Comparison of ENCODE assay signal across 8 cellular contexts in the genomic region with DNA sequence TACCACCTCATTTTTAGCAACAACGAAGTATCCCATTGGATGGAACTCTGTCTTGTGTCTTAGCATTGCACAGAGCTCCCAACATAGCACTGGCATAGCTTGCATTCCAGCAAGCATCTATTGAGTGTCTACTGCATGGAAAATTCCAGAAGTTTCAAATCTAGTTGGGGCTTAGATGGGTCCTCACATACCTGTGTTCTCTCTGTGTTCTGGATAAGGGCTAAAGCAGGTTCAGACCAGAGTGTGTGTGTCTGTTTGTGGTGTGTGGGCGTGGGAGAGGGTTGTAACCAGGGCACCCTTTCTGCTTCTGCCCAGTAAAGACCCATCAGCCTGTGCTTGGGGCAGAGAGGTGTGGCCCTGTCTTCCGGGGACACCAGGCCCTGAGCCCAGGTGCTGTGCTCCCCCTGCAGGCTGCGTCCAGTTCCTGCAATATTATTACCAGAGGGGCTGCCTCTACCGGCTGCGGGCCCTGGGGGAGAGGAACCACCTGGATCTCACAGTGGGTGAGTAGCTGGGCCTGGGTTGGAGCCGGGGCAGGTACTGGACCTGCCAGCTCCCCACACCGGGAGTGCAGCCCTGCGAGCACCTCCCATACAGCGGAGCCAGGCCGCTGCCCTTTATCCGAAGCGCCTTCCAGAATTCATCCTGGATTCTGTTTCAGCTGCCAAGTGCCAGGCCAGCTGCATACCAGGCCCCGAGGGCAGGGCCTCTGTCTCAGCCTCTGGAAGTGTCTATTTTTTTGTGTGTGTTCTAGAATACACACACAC. TPM values are rescaled to one million over a fixed set of nuclear protein-coding genes. Genes with fewer than 3 reads are reported as not detected.
DNase-seq lines count a peak whose midpoint lies in the region; ATAC-seq, FAIRE-seq and TF ChIP-seq lines count a peak whose summit lies in the region.

No MANE protein-coding gene starts in this region.

- intact Hi-C loops in PC-9 (cut with micrococcal nuclease; ENCODE audit: unreplicated experiment) = loop anchor here (1.0 to 5.0 kb wide), 2 partner anchors 61 to 76 kb away; a partner anchor contains a TSS
- intact Hi-C loops in pancreas (cut with DNase I) = loop anchor here in 1 of 3 donors (10.0 kb wide), 1 partner anchor 68 kb away; no protein-coding TSS in a partner anchor
- intact Hi-C loops in vagina (cut with DNase I) = no loop called here

- H3K27ac ChIP-seq in PC-9 (no peak overlapping the region), pancreas (no peak overlapping the region), vagina (peak overlapping the region; percentile 58)

- no peaks in the 10 kb centered on the region for H3K27me3 Mint-ChIP-seq in activated T-helper 17 cell treated with anti-CD3 and anti-CD28 coated beads, Interleukin-2, amount 50 U/mL, for 72 hours

- ATAC-seq in GM21390 (IDR thresholded peaks at IDR 0.05; ENCODE audit: unreplicated experiment) (peak; percentile 75), pancreas (peak; percentile 72 to 93 (median 86))
- peak; percentile 86 for ATAC-seq in activated T-helper 17 cell treated with anti-CD3 and anti-CD28 coated beads, Interleukin-2, amount 50 U/mL, for 72 hours (replicated peaks)

- peaks cover 20% of the 10 kb centered on the region for H3K4me1 ChIP-seq in PC-9 (replicated peaks; ENCODE audit: insufficient read depth)
- H3K4me1 ChIP-seq in pancreas = no peaks in the 10 kb centered on the region
- H3K4me1 ChIP-seq in vagina = peaks cover 7% of the 10 kb centered on the region

- no peak for FAIRE-seq in pancreas (lab: Jason Lieb, UNC)

- no peak overlapping the region for H2AFZ ChIP-seq in PC-9

- H3K4me3 ChIP-seq in PC-9 (no peak overlapping the region), foreskin fibroblast (ENCODE audit: low read depth in 1 of 2, low read length in 2 of 2) (no peak overlapping the region), pancreas (no peak overlapping the region), vagina (no peak overlapping the region)

- peaks cover 9% of the 10 kb centered on the region for H3K36me3 Mint-ChIP-seq in activated T-helper 17 cell treated with anti-CD3 and anti-CD28 coated beads, Interleukin-2, amount 50 U/mL, for 72 hours (ENCODE audit: low read depth)

- H3K4me3 Mint-ChIP-seq in activated T-helper 17 cell treated with anti-CD3 and anti-CD28 coated beads, Interleukin-2, amount 50 U/mL, for 72 hours = no peak overlapping the region

- BruUV-seq in PC-9 (replicated peaks; lab: Mats Ljungman, UMichigan) = no TSS peak

- no peaks in the 10 kb centered on the region for H3K9me3 ChIP-seq in PC-9 (ENCODE audit: insufficient read depth, low read depth)
- H3K9me3 ChIP-seq in pancreas = no peaks in the 10 kb centered on the region
- no peaks in the 10 kb centered on the region for H3K9me3 ChIP-seq in vagina

- H3K36me3 ChIP-seq in PC-9 (ENCODE audit: low read depth) (no peaks in the 10 kb centered on the region), pancreas (no peaks in the 10 kb centered on the region), vagina (no peaks in the 10 kb centered on the region)

- POLR2A ChIA-PET in PC-9 (lab: Charles Lee; ENCODE audit: unreplicated experiment) = interaction anchor here (0.6 to 1.0 kb wide), 4 partner anchors 14 to 338 kb away, joined by 3 to 6 read pairs (median 5); a partner anchor contains a TSS

- H4K20me1 ChIP-seq in PC-9 (ENCODE audit: insufficient read depth) = no peaks in the 10 kb centered on the region

- TF ChIP-seq CTCF in PC-9 (conservative IDR thresholded peaks at IDR 0.05) (peak; percentile 86), foreskin fibroblast (IDR thresholded peaks at IDR 0.05; ENCODE audit: low read depth, low read length) (peak; percentile 84), pancreas (IDR thresholded peaks at IDR 0.05) (peak; percentile 42 to 67 (median 62)), vagina (IDR thresholded peaks at IDR 0.05) (peak; percentile 54 to 81 (median 73))

- 0 out of 2 replicates have a peak overlapping the region, but pooled peaks have one; percentile 13 for H3K4me2 ChIP-seq in PC-9

- no peaks in the 10 kb centered on the region for H3K4me1 Mint-ChIP-seq in activated T-helper 17 cell treated with anti-CD3 and anti-CD28 coated beads, Interleukin-2, amount 50 U/mL, for 72 hours

- CTCF ChIA-PET in PC-9 (lab: Charles Lee) = interaction anchor here (0.5 to 2.4 kb wide), 6 partner anchors 19 to 187 kb away, joined by 3 to 10 read pairs (median 6); a partner anchor contains a TSS

- no peak overlapping the region for H3K27ac Mint-ChIP-seq in activated T-helper 17 cell treated with anti-CD3 and anti-CD28 coated beads, Interleukin-2, amount 50 U/mL, for 72 hours

- no peaks in the 10 kb centered on the region for H3K9me2 ChIP-seq in PC-9 (ENCODE audit: insufficient read depth)

- H3F3A ChIP-seq in PC-9 (ENCODE audit: insufficient read depth, low read depth) = peaks cover 53% of the 10 kb centered on the region

- H3K27me3 ChIP-seq in PC-9 (ENCODE audit: insufficient read depth, low read depth) (no peaks in the 10 kb centered on the region), pancreas (no peaks in the 10 kb centered on the region), vagina (no peaks in the 10 kb centered on the region)

- DNase-seq in D341Med (ENCODE audit: low spot score) = peak; percentile 90
- peak; percentile 92 for DNase-seq in HuH-7.5 (ENCODE audit: low spot score)
- DNase-seq in PC-9 = peak; percentile 70 to 80
- DNase-seq in foreskin fibroblast = peak in 1 of 2 donors; percentile 82
- DNase-seq in pancreas = peak; percentile 55 to 87 (median 76)
- no peak for DNase-seq in vagina (ENCODE audit: extremely low spot score in 2 of 2)

- no peaks in the 10 kb centered on the region for H3K9me3 Mint-ChIP-seq in activated T-helper 17 cell treated with anti-CD3 and anti-CD28 coated beads, Interleukin-2, amount 50 U/mL, for 72 hours

- no peaks in the 10 kb centered on the region for H3K79me2 ChIP-seq in PC-9 (ENCODE audit: low read depth)

- TF ChIP-seq POLR2A in vagina (IDR thresholded peaks at IDR 0.05) = no peak

- 33 to 37% methylated on average over 14 of the region's 14 CpGs for WGBS in pancreas, 2 donors

RNA-seq across cellular contexts. Expression of a gene that starts 20.3 kb away (rescaled TPM):
- 132 and 179 TPM in 2 replicates for total RNA-seq in PC-9 (2021)
- 100 to 1,000 TPM; 103 to 123 TPM for total RNA-seq in activated T-helper 17 cell treated with anti-CD3 and anti-CD28 coated beads, Interleukin-2, amount 50 U/mL, for 72 hours
- total RNA-seq in pancreas = 10 to 100 TPM in 1 of 6 donors, 1 to 10 TPM in 5; 3.6 to 12.6 (median 4.9) TPM
- 1 to 10 TPM; 2.8 to 5.6 TPM for polyA plus RNA-seq in pancreas
- 16.5 TPM for total RNA-seq in vagina

RNA-seq across cellular contexts. Expression of a gene that starts 30.6 kb away (rescaled TPM):
- total RNA-seq in PC-9 (2021) = 16.4 and 22.6 TPM in 2 replicates
- 10 to 100 TPM; 14.7 to 23.4 TPM for total RNA-seq in activated T-helper 17 cell treated with anti-CD3 and anti-CD28 coated beads, Interleukin-2, amount 50 U/mL, for 72 hours
- 10 to 100 TPM; 10.5 to 16.3 (median 12.2) TPM for total RNA-seq in pancreas
- 10 to 100 TPM in 1 of 2 donors, 1 to 10 TPM in 1; 9.2 to 18.5 TPM for polyA plus RNA-seq in pancreas
- total RNA-seq in vagina = 10.6 TPM

Comparison
In these comparisons a context has a peak if more than half of its experiments do, and no peak if none do; other contexts are left out.
1. DNase-seq: peak in D341Med (single experiment), HuH-7.5 (single experiment), PC-9 (2 of 2) and pancreas (6 of 6); none in vagina (0 of 2).
2. Peak in every context shown above with its lines, with median percentiles within 50 percentile points of each other: ATAC-seq and CTCF ChIP-seq.